ENCODE assay signal across 1 cellular context in the genomic region with DNA sequence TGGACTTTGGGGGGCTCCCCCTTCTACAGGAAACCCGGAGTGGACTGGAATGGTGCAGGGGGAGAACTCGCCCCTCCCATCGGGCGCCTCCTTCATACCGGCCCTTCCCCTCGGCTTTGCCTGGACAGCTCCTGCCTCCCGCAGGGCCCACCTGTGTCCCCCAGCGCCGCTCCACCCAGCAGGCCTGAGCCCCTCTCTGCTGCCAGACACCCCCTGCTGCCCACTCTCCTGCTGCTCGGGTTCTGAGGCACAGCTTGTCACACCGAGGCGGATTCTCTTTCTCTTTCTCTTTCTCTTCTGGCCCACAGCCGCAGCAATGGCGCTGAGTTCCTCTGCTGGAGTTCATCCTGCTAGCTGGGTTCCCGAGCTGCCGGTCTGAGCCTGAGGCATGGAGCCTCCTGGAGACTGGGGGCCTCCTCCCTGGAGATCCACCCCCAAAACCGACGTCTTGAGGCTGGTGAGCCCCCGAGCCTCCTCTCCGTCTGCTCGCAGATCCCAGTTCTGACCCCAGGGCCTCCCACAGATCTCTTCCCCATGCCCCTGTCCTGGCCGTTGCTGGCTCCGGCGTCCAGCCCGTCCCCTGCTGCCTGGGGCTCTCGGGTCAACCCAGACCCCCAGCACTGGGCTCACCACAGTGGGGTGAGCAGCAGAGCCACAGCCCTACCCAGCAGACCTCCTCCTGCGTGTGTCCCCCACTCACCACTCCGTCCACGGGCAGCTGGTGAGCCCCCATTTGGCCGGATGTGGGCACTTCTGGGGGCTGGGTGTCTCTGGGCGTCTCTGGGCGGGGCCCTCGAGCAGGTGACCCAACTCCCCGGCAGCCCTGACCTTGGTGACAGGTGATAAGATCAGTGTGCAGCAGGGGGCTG.
TF ChIP-seq lines count a peak whose summit lies in the region.

TSS of gene TNFRSF14 (plus strand) at position 95 of the 869 bp plus-strand sequence. CDS start at position 389, 294 bp downstream.

TF ChIP-seq in HepG2, 621 proteins besides CTCF, POLR2A, EP300 and RAD21 (continued from another document and continues in another):
- TF ChIP-seq ZHX1 (CRISPR knock-in tag; IDR thresholded peaks at IDR 0.05; ENCODE audit: low read depth) (no peak), TBX2 (CRISPR knock-in tag; IDR thresholded peaks at IDR 0.05; ENCODE audit: borderline replicate concordance) (no peak; the same call in 1 of the 2 replicates), KLF15 (CRISPR knock-in tag; IDR thresholded peaks at IDR 0.05; ENCODE audit: borderline replicate concordance) (no peak), HHEX (CRISPR knock-in tag; IDR thresholded peaks at IDR 0.05) (no peak), SNRNP70 (IDR thresholded peaks at IDR 0.05; ENCODE audit: low read depth, low read length) (no peak), ZNF235 (CRISPR knock-in tag; IDR thresholded peaks at IDR 0.05; ENCODE audit: borderline replicate concordance) (no peak), TOE1 (CRISPR knock-in tag; IDR thresholded peaks at IDR 0.05) (no peak), ZNF703 (CRISPR knock-in tag; IDR thresholded peaks at IDR 0.05; ENCODE audit: borderline replicate concordance) (no peak; the same call in 1 of the 2 replicates), HES4 (CRISPR knock-in tag; IDR thresholded peaks at IDR 0.05; ENCODE audit: borderline replicate concordance) (no peak), EHMT2 (IDR thresholded peaks at IDR 0.05; ENCODE audit: borderline replicate concordance, low read depth, low read length) (no peak), ETV6 (CRISPR knock-in tag; conservative IDR thresholded peaks at IDR 0.05) (no peak), ZEB1 (IDR thresholded peaks at IDR 0.05; ENCODE audit: insufficient replicate concordance, low read depth) (peak; percentile 28), PAX8 (CRISPR knock-in tag; IDR thresholded peaks at IDR 0.05; ENCODE audit: borderline replicate concordance) (no peak), ZNF20 (CRISPR knock-in tag; IDR thresholded peaks at IDR 0.05) (no peak), PHB2 (IDR thresholded peaks at IDR 0.05; ENCODE audit: partially characterized antibody) (no peak), ZNF224 (CRISPR knock-in tag; IDR thresholded peaks at IDR 0.05) (no peak), TAF1 (CRISPR knock-in tag; IDR thresholded peaks at IDR 0.05) (peak; percentile 27), SRF (IDR thresholded peaks at IDR 0.05; ENCODE audit: low read depth, low read length) (no peak), RXRA (CRISPR knock-in tag; IDR thresholded peaks at IDR 0.05) (peak; percentile 1; the same call in 1 of the 2 replicates), FOXA3 (CRISPR knock-in tag; IDR thresholded peaks at IDR 0.05) (no peak), ZZZ3 (CRISPR knock-in tag; IDR thresholded peaks at IDR 0.05; ENCODE audit: borderline replicate concordance) (no peak), PLSCR1 (CRISPR knock-in tag; IDR thresholded peaks at IDR 0.05; ENCODE audit: borderline replicate concordance) (no peak)
- TF ChIP-seq, protein P1, sequence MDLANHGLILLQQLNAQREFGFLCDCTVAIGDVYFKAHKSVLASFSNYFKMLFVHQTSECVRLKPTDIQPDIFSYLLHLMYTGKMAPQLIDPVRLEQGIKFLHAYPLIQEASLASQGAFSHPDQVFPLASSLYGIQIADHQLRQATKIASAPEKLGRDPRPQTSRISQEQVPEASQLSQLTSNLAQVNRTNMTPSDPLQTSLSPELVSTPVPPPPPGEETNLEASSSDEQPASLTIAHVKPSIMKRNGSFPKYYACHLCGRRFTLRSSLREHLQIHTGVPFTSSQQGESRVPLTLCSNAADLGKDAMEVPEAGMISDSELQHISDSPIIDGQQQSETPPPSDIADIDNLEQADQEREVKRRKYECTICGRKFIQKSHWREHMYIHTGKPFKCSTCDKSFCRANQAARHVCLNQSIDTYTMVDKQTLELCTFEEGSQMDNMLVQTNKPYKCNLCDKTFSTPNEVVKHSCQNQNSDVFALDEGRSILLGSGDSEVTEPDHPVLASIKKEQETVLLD (CRISPR knock-in tag; IDR thresholded peaks at IDR 0.05; ENCODE audit: low read depth) = no peak
- TF ChIP-seq, protein P2, sequence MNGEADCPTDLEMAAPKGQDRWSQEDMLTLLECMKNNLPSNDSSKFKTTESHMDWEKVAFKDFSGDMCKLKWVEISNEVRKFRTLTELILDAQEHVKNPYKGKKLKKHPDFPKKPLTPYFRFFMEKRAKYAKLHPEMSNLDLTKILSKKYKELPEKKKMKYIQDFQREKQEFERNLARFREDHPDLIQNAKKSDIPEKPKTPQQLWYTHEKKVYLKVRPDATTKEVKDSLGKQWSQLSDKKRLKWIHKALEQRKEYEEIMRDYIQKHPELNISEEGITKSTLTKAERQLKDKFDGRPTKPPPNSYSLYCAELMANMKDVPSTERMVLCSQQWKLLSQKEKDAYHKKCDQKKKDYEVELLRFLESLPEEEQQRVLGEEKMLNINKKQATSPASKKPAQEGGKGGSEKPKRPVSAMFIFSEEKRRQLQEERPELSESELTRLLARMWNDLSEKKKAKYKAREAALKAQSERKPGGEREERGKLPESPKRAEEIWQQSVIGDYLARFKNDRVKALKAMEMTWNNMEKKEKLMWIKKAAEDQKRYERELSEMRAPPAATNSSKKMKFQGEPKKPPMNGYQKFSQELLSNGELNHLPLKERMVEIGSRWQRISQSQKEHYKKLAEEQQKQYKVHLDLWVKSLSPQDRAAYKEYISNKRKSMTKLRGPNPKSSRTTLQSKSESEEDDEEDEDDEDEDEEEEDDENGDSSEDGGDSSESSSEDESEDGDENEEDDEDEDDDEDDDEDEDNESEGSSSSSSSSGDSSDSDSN (CRISPR knock-in tag; IDR thresholded peaks at IDR 0.05) = peak; percentile 54
- TF ChIP-seq, protein P3, sequence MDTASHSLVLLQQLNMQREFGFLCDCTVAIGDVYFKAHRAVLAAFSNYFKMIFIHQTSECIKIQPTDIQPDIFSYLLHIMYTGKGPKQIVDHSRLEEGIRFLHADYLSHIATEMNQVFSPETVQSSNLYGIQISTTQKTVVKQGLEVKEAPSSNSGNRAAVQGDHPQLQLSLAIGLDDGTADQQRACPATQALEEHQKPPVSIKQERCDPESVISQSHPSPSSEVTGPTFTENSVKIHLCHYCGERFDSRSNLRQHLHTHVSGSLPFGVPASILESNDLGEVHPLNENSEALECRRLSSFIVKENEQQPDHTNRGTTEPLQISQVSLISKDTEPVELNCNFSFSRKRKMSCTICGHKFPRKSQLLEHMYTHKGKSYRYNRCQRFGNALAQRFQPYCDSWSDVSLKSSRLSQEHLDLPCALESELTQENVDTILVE (CRISPR knock-in tag; IDR thresholded peaks at IDR 0.05) = no peak
- TF ChIP-seq, protein P4, sequence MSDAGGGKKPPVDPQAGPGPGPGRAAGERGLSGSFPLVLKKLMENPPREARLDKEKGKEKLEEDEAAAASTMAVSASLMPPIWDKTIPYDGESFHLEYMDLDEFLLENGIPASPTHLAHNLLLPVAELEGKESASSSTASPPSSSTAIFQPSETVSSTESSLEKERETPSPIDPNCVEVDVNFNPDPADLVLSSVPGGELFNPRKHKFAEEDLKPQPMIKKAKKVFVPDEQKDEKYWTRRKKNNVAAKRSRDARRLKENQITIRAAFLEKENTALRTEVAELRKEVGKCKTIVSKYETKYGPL (CRISPR knock-in tag; IDR thresholded peaks at IDR 0.05) = no peak
- TF ChIP-seq, protein P5, sequence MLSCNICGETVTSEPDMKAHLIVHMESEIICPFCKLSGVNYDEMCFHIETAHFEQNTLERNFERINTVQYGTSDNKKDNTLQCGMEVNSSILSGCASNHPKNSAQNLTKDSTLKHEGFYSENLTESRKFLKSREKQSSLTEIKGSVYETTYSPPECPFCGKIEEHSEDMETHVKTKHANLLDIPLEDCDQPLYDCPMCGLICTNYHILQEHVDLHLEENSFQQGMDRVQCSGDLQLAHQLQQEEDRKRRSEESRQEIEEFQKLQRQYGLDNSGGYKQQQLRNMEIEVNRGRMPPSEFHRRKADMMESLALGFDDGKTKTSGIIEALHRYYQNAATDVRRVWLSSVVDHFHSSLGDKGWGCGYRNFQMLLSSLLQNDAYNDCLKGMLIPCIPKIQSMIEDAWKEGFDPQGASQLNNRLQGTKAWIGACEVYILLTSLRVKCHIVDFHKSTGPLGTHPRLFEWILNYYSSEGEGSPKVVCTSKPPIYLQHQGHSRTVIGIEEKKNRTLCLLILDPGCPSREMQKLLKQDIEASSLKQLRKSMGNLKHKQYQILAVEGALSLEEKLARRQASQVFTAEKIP (CRISPR knock-in tag; IDR thresholded peaks at IDR 0.05; ENCODE audit: borderline replicate concordance) = no peak
- TF ChIP-seq, protein P6, sequence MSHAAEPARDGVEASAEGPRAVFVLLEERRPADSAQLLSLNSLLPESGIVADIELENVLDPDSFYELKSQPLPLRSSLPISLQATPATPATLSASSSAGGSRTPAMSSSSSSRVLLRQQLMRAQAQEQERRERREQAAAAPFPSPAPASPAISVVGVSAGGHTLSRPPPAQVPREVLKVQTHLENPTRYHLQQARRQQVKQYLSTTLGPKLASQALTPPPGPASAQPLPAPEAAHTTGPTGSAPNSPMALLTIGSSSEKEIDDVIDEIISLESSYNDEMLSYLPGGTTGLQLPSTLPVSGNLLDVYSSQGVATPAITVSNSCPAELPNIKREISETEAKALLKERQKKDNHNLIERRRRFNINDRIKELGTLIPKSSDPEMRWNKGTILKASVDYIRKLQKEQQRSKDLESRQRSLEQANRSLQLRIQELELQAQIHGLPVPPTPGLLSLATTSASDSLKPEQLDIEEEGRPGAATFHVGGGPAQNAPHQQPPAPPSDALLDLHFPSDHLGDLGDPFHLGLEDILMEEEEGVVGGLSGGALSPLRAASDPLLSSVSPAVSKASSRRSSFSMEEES (CRISPR knock-in tag; IDR thresholded peaks at IDR 0.05) = peak; percentile 69; the same call in 1 of the 2 replicates
- TF ChIP-seq, protein P7, sequence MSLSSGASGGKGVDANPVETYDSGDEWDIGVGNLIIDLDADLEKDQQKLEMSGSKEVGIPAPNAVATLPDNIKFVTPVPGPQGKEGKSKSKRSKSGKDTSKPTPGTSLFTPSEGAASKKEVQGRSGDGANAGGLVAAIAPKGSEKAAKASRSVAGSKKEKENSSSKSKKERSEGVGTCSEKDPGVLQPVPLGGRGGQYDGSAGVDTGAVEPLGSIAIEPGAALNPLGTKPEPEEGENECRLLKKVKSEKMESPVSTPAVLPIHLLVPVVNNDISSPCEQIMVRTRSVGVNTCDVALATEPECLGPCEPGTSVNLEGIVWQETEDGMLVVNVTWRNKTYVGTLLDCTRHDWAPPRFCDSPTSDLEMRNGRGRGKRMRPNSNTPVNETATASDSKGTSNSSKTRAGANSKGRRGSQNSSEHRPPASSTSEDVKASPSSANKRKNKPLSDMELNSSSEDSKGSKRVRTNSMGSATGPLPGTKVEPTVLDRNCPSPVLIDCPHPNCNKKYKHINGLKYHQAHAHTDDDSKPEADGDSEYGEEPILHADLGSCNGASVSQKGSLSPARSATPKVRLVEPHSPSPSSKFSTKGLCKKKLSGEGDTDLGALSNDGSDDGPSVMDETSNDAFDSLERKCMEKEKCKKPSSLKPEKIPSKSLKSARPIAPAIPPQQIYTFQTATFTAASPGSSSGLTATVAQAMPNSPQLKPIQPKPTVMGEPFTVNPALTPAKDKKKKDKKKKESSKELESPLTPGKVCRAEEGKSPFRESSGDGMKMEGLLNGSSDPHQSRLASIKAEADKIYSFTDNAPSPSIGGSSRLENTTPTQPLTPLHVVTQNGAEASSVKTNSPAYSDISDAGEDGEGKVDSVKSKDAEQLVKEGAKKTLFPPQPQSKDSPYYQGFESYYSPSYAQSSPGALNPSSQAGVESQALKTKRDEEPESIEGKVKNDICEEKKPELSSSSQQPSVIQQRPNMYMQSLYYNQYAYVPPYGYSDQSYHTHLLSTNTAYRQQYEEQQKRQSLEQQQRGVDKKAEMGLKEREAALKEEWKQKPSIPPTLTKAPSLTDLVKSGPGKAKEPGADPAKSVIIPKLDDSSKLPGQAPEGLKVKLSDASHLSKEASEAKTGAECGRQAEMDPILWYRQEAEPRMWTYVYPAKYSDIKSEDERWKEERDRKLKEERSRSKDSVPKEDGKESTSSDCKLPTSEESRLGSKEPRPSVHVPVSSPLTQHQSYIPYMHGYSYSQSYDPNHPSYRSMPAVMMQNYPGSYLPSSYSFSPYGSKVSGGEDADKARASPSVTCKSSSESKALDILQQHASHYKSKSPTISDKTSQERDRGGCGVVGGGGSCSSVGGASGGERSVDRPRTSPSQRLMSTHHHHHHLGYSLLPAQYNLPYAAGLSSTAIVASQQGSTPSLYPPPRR (CRISPR knock-in tag; IDR thresholded peaks at IDR 0.05; ENCODE audit: borderline replicate concordance) = no peak
- TF ChIP-seq, protein P8, sequence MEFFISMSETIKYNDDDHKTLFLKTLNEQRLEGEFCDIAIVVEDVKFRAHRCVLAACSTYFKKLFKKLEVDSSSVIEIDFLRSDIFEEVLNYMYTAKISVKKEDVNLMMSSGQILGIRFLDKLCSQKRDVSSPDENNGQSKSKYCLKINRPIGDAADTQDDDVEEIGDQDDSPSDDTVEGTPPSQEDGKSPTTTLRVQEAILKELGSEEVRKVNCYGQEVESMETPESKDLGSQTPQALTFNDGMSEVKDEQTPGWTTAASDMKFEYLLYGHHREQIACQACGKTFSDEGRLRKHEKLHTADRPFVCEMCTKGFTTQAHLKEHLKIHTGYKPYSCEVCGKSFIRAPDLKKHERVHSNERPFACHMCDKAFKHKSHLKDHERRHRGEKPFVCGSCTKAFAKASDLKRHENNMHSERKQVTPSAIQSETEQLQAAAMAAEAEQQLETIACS (CRISPR knock-in tag; IDR thresholded peaks at IDR 0.05) = no peak
